ENCODE assay signal across 8 cellular contexts in genomic region chr16:74709477-74709877, GRCh38. TPM values are rescaled to one million over a fixed set of nuclear protein-coding genes. Genes with fewer than 3 reads are reported as not detected.
A peak's percentile ranks its signal among the peaks of the same experiment; 100 is the strongest.
DNase-seq lines count a peak whose midpoint lies in the region; ATAC-seq and TF ChIP-seq lines count a peak whose summit lies in the region.

No MANE protein-coding gene starts in this region.

- H3K4me1 ChIP-seq in left ventricle myocardium inferior = no peaks in the 10 kb centered on the region

- H3K36me3 ChIP-seq in left ventricle myocardium inferior = no peaks in the 10 kb centered on the region

- intact Hi-C loops in left ventricle myocardium inferior (cut with micrococcal nuclease) = no loop called here

- no peak overlapping the region for H3K27ac Mint-ChIP-seq in T-helper 2 cell treated with Interferon-gamma antibody and Interleukin-4, amounts not matched to agents 5 μg/mL and 100 μg/mL, for 36 hours

- H3K9me3 ChIP-seq in left ventricle myocardium inferior (replicated peaks) = no peaks in the 10 kb centered on the region

- H3K27me3 Mint-ChIP-seq in T-helper 2 cell treated with Interferon-gamma antibody and Interleukin-4, amounts not matched to agents 5 μg/mL and 100 μg/mL, for 36 hours (ENCODE audit: low read depth) = peaks cover 6% of the 10 kb centered on the region

- H3K4me3 Mint-ChIP-seq in T-helper 2 cell treated with Interferon-gamma antibody and Interleukin-4, amounts not matched to agents 5 μg/mL and 100 μg/mL, for 36 hours = no peak overlapping the region

- H3K27me3 ChIP-seq in left ventricle myocardium inferior (ENCODE audit: low read depth) = no peaks in the 10 kb centered on the region

- TF ChIP-seq CTCF in GM12873 (IDR thresholded peaks at IDR 0.05; ENCODE audit: insufficient read depth, low read depth, low read length, missing control alignments) (peak; percentile 96), left ventricle myocardium inferior (IDR thresholded peaks at IDR 0.05; ENCODE audit: borderline replicate concordance) (peak; percentile 99), retinal pigment epithelial cell (conservative IDR thresholded peaks at IDR 0.05; ENCODE audit: low read depth, low read length) (peak; percentile 96)

- H3K4me3 ChIP-seq in left ventricle myocardium inferior (no peak overlapping the region), retinal pigment epithelial cell (ENCODE audit: low read length) (no peak overlapping the region)

- no peaks in the 10 kb centered on the region for H3K36me3 Mint-ChIP-seq in T-helper 2 cell treated with Interferon-gamma antibody and Interleukin-4, amounts not matched to agents 5 μg/mL and 100 μg/mL, for 36 hours (ENCODE audit: low read depth)

- H3K27ac ChIP-seq in left ventricle myocardium inferior (replicated peaks) = no peak overlapping the region

- peak; percentile 2 for DNase-seq in NCI-H146 treated with DMSO at 0.1 percent for 48 hours (lab: John Stamatoyannopoulos, UW; ENCODE audit: unreplicated experiment)
- DNase-seq in T-helper 2 cell treated with Interferon-gamma antibody and Interleukin-4, amounts not matched to agents 5 μg/mL and 100 μg/mL, for 36 hours (ENCODE audit: low spot score) = peak; percentile 65
- peak; percentile 72 for DNase-seq in amniotic epithelial cell (ENCODE audit: low read depth)
- peak; percentile 68 for DNase-seq in left ventricle myocardium inferior
- DNase-seq in retinal pigment epithelial cell (ENCODE audit: low read depth) = no peak

- no peaks in the 10 kb centered on the region for H3K9me3 Mint-ChIP-seq in T-helper 2 cell treated with Interferon-gamma antibody and Interleukin-4, amounts not matched to agents 5 μg/mL and 100 μg/mL, for 36 hours

- peaks cover 10% of the 10 kb centered on the region for H3K4me1 Mint-ChIP-seq in T-helper 2 cell treated with Interferon-gamma antibody and Interleukin-4, amounts not matched to agents 5 μg/mL and 100 μg/mL, for 36 hours (ENCODE audit: low read depth)

- peak; percentile 89 for ATAC-seq in HG02642 (IDR thresholded peaks at IDR 0.05; ENCODE audit: poor library complexity, unreplicated experiment)
- ATAC-seq in HG03520 (IDR thresholded peaks at IDR 0.05; ENCODE audit: unreplicated experiment) = no peak

RNA-seq across cellular contexts. Expression of gene MLKL, which starts 8.8 kb away (rescaled TPM):
- 3.2 TPM for total RNA-seq in left ventricle myocardium inferior

RNA-seq across cellular contexts. Expression of gene RFWD3, which starts 42.8 kb away (rescaled TPM):
- total RNA-seq in left ventricle myocardium inferior = 5.9 TPM
